29 cellular contexts compared by ENCODE assay signal in the genomic region with DNA sequence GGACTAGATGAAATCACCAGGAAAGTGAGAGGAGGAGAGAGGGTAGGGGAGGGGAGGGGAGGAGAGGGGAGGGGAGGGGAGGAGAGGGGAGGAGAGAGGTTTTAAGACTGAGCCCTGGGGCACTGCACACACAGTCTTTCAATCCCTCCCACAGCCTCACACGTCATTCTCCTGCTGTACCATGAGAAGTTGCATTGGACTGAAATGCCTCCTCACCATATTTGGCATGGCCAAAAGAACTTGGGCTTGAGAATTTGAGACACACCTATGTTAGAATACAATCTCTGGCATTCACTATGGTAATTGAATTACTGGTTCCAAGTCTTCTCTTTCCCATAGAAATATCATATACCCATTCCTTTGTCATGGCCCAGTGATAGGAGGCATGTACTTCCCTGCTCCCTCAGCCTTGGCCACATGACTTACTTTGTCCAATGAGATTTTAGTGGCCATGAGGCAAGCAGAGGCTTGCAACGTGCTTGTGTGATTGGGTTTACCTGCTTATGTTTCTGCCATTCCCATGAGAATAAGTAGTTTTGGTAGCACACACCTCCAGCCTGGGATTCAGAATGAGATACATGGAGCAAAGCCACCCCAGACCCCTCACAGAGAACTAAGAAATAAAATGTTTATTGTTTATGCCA.
"Had no signal": no experiment of that assay in that cellular context is flagged by ENCODE, and none has a peak within 500 bp of the region (broad histone marks: within the 10 kb centered on the region; RNA-seq: fewer than 3 reads in every experiment).

No MANE protein-coding gene starts in this region.

- H3K9me3 Mint-ChIP-seq: activated CD4-positive, alpha-beta memory T cell treated with anti-CD3 and anti-CD28 coated beads for 36 hours; activated CD4-positive, alpha-beta T cell treated with anti-CD3 and anti-CD28 coated beads, Interleukin-2, amount 10 ng/mL, durations not matched to agents 24 days and 14 days; effector memory CD8-positive, alpha-beta T cell; immature natural killer cell; mesothelial cell of epicardium; T-helper 1 cell treated with Interleukin-12 subunit alpha and Interleukin-12 subunit beta and Interleukin-4 antibody, amounts not matched to agents 30 μg/mL and 1 μg/mL, for 36 hours had no signal

- DNase-seq: activated CD4-positive, alpha-beta memory T cell treated with anti-CD3 and anti-CD28 coated beads for 36 hours; activated CD4-positive, alpha-beta T cell treated with anti-CD3 and anti-CD28 coated beads, Interleukin-2, amount 10 ng/mL, durations not matched to agents 24 days and 14 days; activated CD4-positive, CD25-positive, alpha-beta regulatory T cell treated with anti-CD3 and anti-CD28 coated beads, Interleukin-2, amount 50 U/mL, for 72 hours; activated CD8-positive, alpha-beta memory T cell treated with anti-CD3 and anti-CD28 coated beads, Interleukin-2, amount 50 U/mL, for 4 hours; activated naive CD4-positive, alpha-beta T cell; activated T-cell treated with anti-CD3 and anti-CD28 coated beads, Interleukin-2, amount 50 U/mL, for 1 hour; anterior cingulate cortex; cortex of kidney; effector memory CD8-positive, alpha-beta T cell; foreskin fibroblast; head of caudate nucleus; hippocampal formation; immature natural killer cell; kidney; left colon; naive B cell; ovary; right lobe of liver; stimulated activated CD4-positive, alpha-beta T cell treated with anti-CD3 and anti-CD28 coated beads, Interleukin-2, amount 100 ng/mL, for 48 hours; stimulated activated naive CD4-positive, alpha-beta T cell treated with Interleukin-2 at 50 U/mL for 16 hours; T-helper 9 cell; uterus; WERI-Rb-1 had no signal

- H3K9me3 ChIP-seq: ovary, right lobe of liver, tibial nerve, uterus had no signal

- H3K36me3 Mint-ChIP-seq: activated CD4-positive, alpha-beta memory T cell treated with anti-CD3 and anti-CD28 coated beads for 36 hours; activated naive CD8-positive, alpha-beta T cell; immature natural killer cell; mesothelial cell of epicardium; naive B cell had no signal

- H3K36me3 ChIP-seq: cardiac muscle cell, ovary, right lobe of liver, tibial nerve, uterus, WERI-Rb-1 had no signal

- H3K27me3 Mint-ChIP-seq: progenitor cell of endocrine pancreas had no signal

- H3K4me1 ChIP-seq: right lobe of liver, tibial nerve, uterus had no signal

- H3K4me3 Mint-ChIP-seq: activated CD4-positive, alpha-beta memory T cell treated with anti-CD3 and anti-CD28 coated beads for 36 hours; activated CD4-positive, alpha-beta T cell treated with anti-CD3 and anti-CD28 coated beads, Interleukin-2, amount 10 ng/mL, durations not matched to agents 24 days and 14 days; activated naive CD8-positive, alpha-beta T cell; effector memory CD8-positive, alpha-beta T cell; immature natural killer cell; mesothelial cell of epicardium; naive B cell; T-helper 1 cell treated with Interleukin-12 subunit alpha and Interleukin-12 subunit beta and Interleukin-4 antibody, amounts not matched to agents 30 μg/mL and 1 μg/mL, for 36 hours had no signal

- H3K4me3 ChIP-seq: cardiac muscle cell, ovary, right lobe of liver, tibial nerve, uterus had no signal

- ATAC-seq: effector memory CD8-positive, alpha-beta T cell; left colon had no signal

- H3K27ac ChIP-seq: cardiac muscle cell, ovary, right lobe of liver, tibial nerve, uterus, WERI-Rb-1 had no signal

- FAIRE-seq: kidney had no signal

- H3K4me1 Mint-ChIP-seq: immature natural killer cell, mesothelial cell of epicardium had no signal

- H3K27me3 ChIP-seq: cardiac muscle cell, ovary, right lobe of liver, tibial nerve, uterus had no signal

- H3K27ac Mint-ChIP-seq: activated CD4-positive, alpha-beta memory T cell treated with anti-CD3 and anti-CD28 coated beads for 36 hours; activated CD4-positive, alpha-beta T cell treated with anti-CD3 and anti-CD28 coated beads, Interleukin-2, amount 10 ng/mL, durations not matched to agents 24 days and 14 days; activated naive CD8-positive, alpha-beta T cell; effector memory CD8-positive, alpha-beta T cell; immature natural killer cell; mesothelial cell of epicardium; naive B cell; progenitor cell of endocrine pancreas; T-helper 1 cell treated with Interleukin-12 subunit alpha and Interleukin-12 subunit beta and Interleukin-4 antibody, amounts not matched to agents 30 μg/mL and 1 μg/mL, for 36 hours had no signal
